ENCODE assay signal across 8 cellular contexts in the genomic region with DNA sequence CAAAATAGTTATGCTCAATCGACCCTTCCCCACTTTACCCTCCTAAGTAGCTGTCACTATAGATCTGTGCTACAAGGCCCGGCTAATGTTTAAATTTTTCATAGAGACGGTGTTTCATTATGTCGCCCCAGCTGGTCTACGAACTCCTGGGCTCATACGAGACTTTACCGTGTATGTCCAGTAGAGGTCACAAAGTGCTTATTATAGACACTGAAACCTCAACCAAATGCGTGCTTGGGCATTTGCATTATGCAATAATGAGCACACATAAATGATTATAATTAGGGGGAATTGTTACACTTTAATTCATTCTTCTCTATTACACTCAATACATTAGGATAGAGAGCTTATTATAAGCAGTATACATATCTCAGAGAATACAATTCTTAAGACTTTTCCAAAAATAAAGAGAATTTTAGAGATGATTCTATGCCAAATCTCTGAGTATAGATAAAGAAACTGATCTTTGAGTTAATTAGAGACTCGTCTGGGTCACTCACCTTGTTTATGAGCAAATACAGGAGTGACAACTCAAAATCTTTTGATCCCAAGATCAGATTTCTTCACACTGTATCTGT. TPM values are rescaled to one million over a fixed set of nuclear protein-coding genes. Genes with fewer than 3 reads are reported as not detected.
DNase-seq lines count a peak whose midpoint lies in the region; ATAC-seq, FAIRE-seq and TF ChIP-seq lines count a peak whose summit lies in the region.

No MANE protein-coding gene starts in this region.

- H3K27me3 ChIP-seq in GM23338 (ENCODE audit: insufficient read depth) = no peaks in the 10 kb centered on the region
- H3K27me3 ChIP-seq in colonic mucosa = no peaks in the 10 kb centered on the region
- H3K27me3 ChIP-seq in lung (ENCODE audit: control insufficient read depth, insufficient read depth) = no peaks in the 10 kb centered on the region
- no peaks in the 10 kb centered on the region for H3K27me3 ChIP-seq in vagina

- intact Hi-C loops in colonic mucosa (cut with DNase I) (loop anchor here (2.0 to 5.0 kb wide), 3 partner anchors 98 to 429 kb away; no protein-coding TSS in a partner anchor), vagina (cut with DNase I) (no loop called here)

- H3K36me3 ChIP-seq in GM23338 (ENCODE audit: insufficient read depth) (no peaks in the 10 kb centered on the region), colonic mucosa (no peaks in the 10 kb centered on the region), lung (ENCODE audit: control insufficient read depth in 2 of 2, insufficient read depth in 2 of 2, low read length in 2 of 2) (no peaks in the 10 kb centered on the region), vagina (no peaks in the 10 kb centered on the region)

- H3K79me2 ChIP-seq in GM23338 (replicated peaks; ENCODE audit: insufficient read depth) = no peaks in the 10 kb centered on the region

- peaks cover 2% of the 10 kb centered on the region for H3K27me3 Mint-ChIP-seq in GM23338 (ENCODE audit: insufficient read depth, low read depth, poor library complexity)

- ATAC-seq in GM23338 (peak; percentile 72), lung (ENCODE audit: insufficient read depth, low FRiP score) (peak; percentile 72)

- H2AFZ ChIP-seq in GM23338 = no peak overlapping the region

- no peak overlapping the region for H3K4me3 Mint-ChIP-seq in GM23338

- no peak overlapping the region for H3K27ac Mint-ChIP-seq in GM23338

- no peaks in the 10 kb centered on the region for H3K9me3 ChIP-seq in colonic mucosa
- H3K9me3 ChIP-seq in lung (ENCODE audit: control insufficient read depth in 2 of 2, insufficient read depth in 1 of 2, low read length in 1 of 2) = no peaks in the 10 kb centered on the region
- H3K9me3 ChIP-seq in vagina = no peaks in the 10 kb centered on the region

- no peak for TF ChIP-seq POLR2A in vagina (IDR thresholded peaks at IDR 0.05)

- peak; percentile 77 for FAIRE-seq in G401.6 (lab: Jason Lieb, UNC)

- TF ChIP-seq CTCF in 22Rv1 (IDR thresholded peaks at IDR 0.05) (peak; percentile 76), GM23338 (conservative IDR thresholded peaks at IDR 0.05; ENCODE audit: low read depth in 2 of 2) (peak; percentile 70 to 75), colonic mucosa (IDR thresholded peaks at IDR 0.05) (peak; percentile 56), lung (IDR thresholded peaks at IDR 0.05; ENCODE audit: control extremely low read depth, extremely low read depth) (peak; percentile 20), vagina (IDR thresholded peaks at IDR 0.05) (peak in 1 of 3 experiments; percentile 24)

- H3K4me3 ChIP-seq in GM23338 = no peak overlapping the region
- no peak overlapping the region for H3K4me3 ChIP-seq in colonic mucosa
- H3K4me3 ChIP-seq in lung = no peak overlapping the region
- H3K4me3 ChIP-seq in vagina = no peak overlapping the region

- no peak overlapping the region for H3K9ac ChIP-seq in colonic mucosa (ENCODE audit: low read depth in 2 of 2, low read length in 2 of 2)

- H3K36me3 Mint-ChIP-seq in GM23338 (ENCODE audit: low read depth) = no peaks in the 10 kb centered on the region

- H3K4me2 ChIP-seq in GM23338 = no peak overlapping the region

- H3K4me1 ChIP-seq in GM23338 (ENCODE audit: insufficient read depth) (peaks cover 5% of the 10 kb centered on the region), colonic mucosa (no peaks in the 10 kb centered on the region), lung (ENCODE audit: control insufficient read depth in 2 of 2, insufficient read depth in 2 of 2, low read length in 2 of 2) (peaks cover 0 to 2% of the 10 kb centered on the region in 2 donors), vagina (no peaks in the 10 kb centered on the region)

- H3K9me3 Mint-ChIP-seq in GM23338 = no peaks in the 10 kb centered on the region; the same call in 2 of the 3 replicates

- no peaks in the 10 kb centered on the region for H3F3A ChIP-seq in GM23338 (replicated peaks; ENCODE audit: low read depth)

- H3K27ac ChIP-seq in 22Rv1 (no peak overlapping the region), GM23338 (ENCODE audit: low read depth) (no peak overlapping the region), colonic mucosa (no peak overlapping the region), lung (ENCODE audit: low read depth in 1 of 2, low read length in 1 of 2) (no peak overlapping the region), vagina (no peak overlapping the region)

- peaks cover 19% of the 10 kb centered on the region; the same call in 2 of the 3 replicates for H3K4me1 Mint-ChIP-seq in GM23338

- no peaks in the 10 kb centered on the region for H3K9me2 ChIP-seq in GM23338 (ENCODE audit: insufficient read depth)

- 4% methylated on average over 9 of the region's 9 CpGs for WGBS in lung, 2 donors

- H4K20me1 ChIP-seq in GM23338 (replicated peaks; ENCODE audit: insufficient read depth) = no peaks in the 10 kb centered on the region

- peak; percentile 70 for DNase-seq in GM23338 (ENCODE audit: low spot score)
- peak; percentile 76 for DNase-seq in KG1 (lab: John Stamatoyannopoulos, UW)
- peak; percentile 68 for DNase-seq in RPMI8226
- peak; percentile 50 for DNase-seq in colonic mucosa
- no peak for DNase-seq in lung (ENCODE audit: low spot score)
- no peak for DNase-seq in vagina (ENCODE audit: extremely low spot score in 2 of 2)

TF ChIP-seq in GM23338, 12 proteins besides CTCF, POLR2A, EP300 and RAD21 (continues in another document):
- TF ChIP-seq, protein P1, sequence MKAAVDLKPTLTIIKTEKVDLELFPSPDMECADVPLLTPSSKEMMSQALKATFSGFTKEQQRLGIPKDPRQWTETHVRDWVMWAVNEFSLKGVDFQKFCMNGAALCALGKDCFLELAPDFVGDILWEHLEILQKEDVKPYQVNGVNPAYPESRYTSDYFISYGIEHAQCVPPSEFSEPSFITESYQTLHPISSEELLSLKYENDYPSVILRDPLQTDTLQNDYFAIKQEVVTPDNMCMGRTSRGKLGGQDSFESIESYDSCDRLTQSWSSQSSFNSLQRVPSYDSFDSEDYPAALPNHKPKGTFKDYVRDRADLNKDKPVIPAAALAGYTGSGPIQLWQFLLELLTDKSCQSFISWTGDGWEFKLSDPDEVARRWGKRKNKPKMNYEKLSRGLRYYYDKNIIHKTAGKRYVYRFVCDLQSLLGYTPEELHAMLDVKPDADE (IDR thresholded peaks at IDR 0.05) = no peak

RNA-seq across cellular contexts. Expression of a gene that starts 12.5 kb away (rescaled TPM):
- 74.8 and 77.4 TPM in 2 replicates for total RNA-seq in GM23338 (2014; rRNA removed; shearing (Covaris generic))
- polyA plus RNA-seq in GM23338 (2016; fragmentation: Nextera tagmentation; extraction: Ambion mirVana) = 149 and 176 TPM in 2 replicates
- total RNA-seq in colonic mucosa = 10 to 100 TPM; 51.6 to 91.3 TPM
- total RNA-seq in lung = 10 to 100 TPM; 38.2 to 39.4 TPM
- polyA plus RNA-seq in lung = 10 to 100 TPM; 40.9 to 54.1 TPM
- 38.3 TPM for total RNA-seq in vagina

RNA-seq across cellular contexts. Expression of a gene that starts 22.2 kb away (rescaled TPM):
- not detected in 2 replicates for total RNA-seq in GM23338 (2014; rRNA removed; shearing (Covaris generic))
- polyA plus RNA-seq in GM23338 (2016; fragmentation: Nextera tagmentation; extraction: Ambion mirVana) = not detected in 2 replicates
- under 1 TPM in 1 of 2 donors, not detected in 1; 0.48 TPM for total RNA-seq in colonic mucosa
- not detected for total RNA-seq in lung
- not detected for polyA plus RNA-seq in lung
- not detected for total RNA-seq in vagina

RNA-seq across cellular contexts. Expression of a gene that starts 43.2 kb away (rescaled TPM):
- not detected in 2 replicates for total RNA-seq in GM23338 (2014; rRNA removed; shearing (Covaris generic))
- polyA plus RNA-seq in GM23338 (2016; fragmentation: Nextera tagmentation; extraction: Ambion mirVana) (not detected in 2 replicates), lung (1 to 10 TPM in 1 of 2 donors, under 1 TPM in 1; 0.43 to 4.9 TPM)
- total RNA-seq in colonic mucosa (under 1 TPM in 1 of 2 donors, not detected in 1; 0.67 TPM), lung (1 to 10 TPM; 3.0 to 4.4 TPM), vagina (8.1 TPM)

RNA-seq across cellular contexts. Expression of a gene that starts 55.5 kb away (rescaled TPM):
- not detected in 2 replicates for total RNA-seq in GM23338 (2014; rRNA removed; shearing (Covaris generic))
- polyA plus RNA-seq in GM23338 (2016; fragmentation: Nextera tagmentation; extraction: Ambion mirVana) (0.35 TPM in 1 of 2 replicates, not detected in the other), lung (under 1 TPM; 0.08 to 0.14 TPM)
- total RNA-seq in colonic mucosa (not detected), lung (not detected), vagina (not detected)

Comparison
In these comparisons a context has a peak if more than half of its experiments do, and no peak if none do; other contexts are left out.
1. DNase-seq: peak in GM23338 (single experiment), KG1 (single experiment), RPMI8226 (single experiment) and colonic mucosa (single experiment); none in lung (single experiment) and vagina (0 of 2).